9 cellular contexts compared by ENCODE assay signal in the genomic region with DNA sequence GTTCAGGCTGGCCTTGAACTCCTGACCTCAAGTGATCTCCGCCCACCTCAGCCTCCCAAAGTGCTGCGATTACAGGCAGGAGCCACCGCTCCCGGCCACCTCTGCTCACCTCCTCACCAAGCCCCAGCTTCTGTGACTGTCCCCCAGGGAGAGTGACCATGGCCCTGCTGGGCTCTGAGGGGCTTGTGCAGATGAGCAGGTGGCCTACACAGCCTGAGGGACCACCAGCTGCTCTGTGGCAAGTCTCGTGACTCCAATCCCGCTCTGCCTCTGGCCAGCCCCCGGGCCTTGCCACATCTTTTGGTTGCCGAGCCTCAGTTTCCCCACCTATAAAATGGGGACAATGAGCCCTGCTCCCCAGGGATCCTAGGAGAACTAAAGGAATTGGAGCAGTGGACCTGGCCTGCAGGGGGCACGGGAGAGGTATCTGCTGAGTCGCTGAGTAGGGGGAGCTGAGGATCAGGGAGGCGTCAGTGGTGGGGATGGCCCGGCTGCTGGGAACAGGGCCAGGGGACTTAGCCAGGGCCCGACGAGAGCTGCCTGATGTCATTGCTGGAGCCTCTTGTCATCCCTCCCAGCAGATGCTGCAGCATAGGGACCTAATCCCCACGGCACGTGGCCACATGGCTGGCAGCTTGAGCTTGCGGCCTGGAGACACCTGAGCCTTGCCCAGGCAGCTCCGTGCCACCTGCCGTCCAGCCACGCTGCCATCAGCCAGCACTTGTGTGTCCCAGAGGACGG.
DNase-seq lines count a peak whose midpoint lies in the region; ATAC-seq and TF ChIP-seq lines count a peak whose summit lies in the region.
"Had no signal": no experiment of that assay in that cellular context is flagged by ENCODE, and none has a peak within 500 bp of the region (broad histone marks: within the 10 kb centered on the region; RNA-seq: fewer than 3 reads in every experiment).

No MANE protein-coding gene starts in this region.

- TF ChIP-seq CTCF in gastroesophageal sphincter (IDR thresholded peaks at IDR 0.05) = no peak
- TF ChIP-seq CTCF in retinal pigment epithelial cell (conservative IDR thresholded peaks at IDR 0.05; ENCODE audit: low read depth, low read length) = peak; percentile 36
- TF ChIP-seq CTCF in ovary (IDR thresholded peaks at IDR 0.05) = no peak

- H3K4me1 ChIP-seq in gastroesophageal sphincter (peaks cover 0 to 59% (median 10%) of the 10 kb centered on the region in 3 donors), ovary (ENCODE audit: insufficient read depth) (no peaks in the 10 kb centered on the region)

- intact Hi-C loops in ovary (cut with DNase I) = no loop called here

- H3K27ac ChIP-seq in gastroesophageal sphincter = peak overlapping the region in 3 of 4 donors; percentile 76 to 80 (median 77)
- no peak overlapping the region for H3K27ac ChIP-seq in ovary

- H3K9me3 ChIP-seq in gastroesophageal sphincter = no peaks in the 10 kb centered on the region
- no peaks in the 10 kb centered on the region for H3K9me3 ChIP-seq in ovary

- H3K4me3 ChIP-seq in gastroesophageal sphincter (no peak overlapping the region), retinal pigment epithelial cell (ENCODE audit: low read length) (no peak overlapping the region), ovary (no peak overlapping the region)

- no peak for ATAC-seq in gastroesophageal sphincter

- H3K36me3 ChIP-seq in gastroesophageal sphincter (no peaks in the 10 kb centered on the region), ovary (no peaks in the 10 kb centered on the region)

- 20 to 94% methylated on average over 2 to 3 of the region's 21 CpGs for WGBS in gastroesophageal sphincter (ENCODE audit: low coverage in 1 of 2), 2 donors
- 68 to 75% (median 72%) methylated on average over 21 of the region's 21 CpGs for WGBS in ovary, 3 donors

- H3K27me3 ChIP-seq in gastroesophageal sphincter (no peaks in the 10 kb centered on the region), ovary (no peaks in the 10 kb centered on the region)

- TF ChIP-seq EP300 in gastroesophageal sphincter (IDR thresholded peaks at IDR 0.05) (no peak), ovary (IDR thresholded peaks at IDR 0.05) (no peak)

- DNase-seq in DMS53 (lab: John Stamatoyannopoulos, UW) = peak; percentile 86
- DNase-seq in NCI-H524 (lab: John Stamatoyannopoulos, UW) = peak; percentile 90 to 95
- no peak for DNase-seq in retinal pigment epithelial cell (ENCODE audit: low read depth)
- no peak for DNase-seq in ovary
- no peak for DNase-seq in RKO (ENCODE audit: low spot score)
- DNase-seq in foreskin melanocyte = no peak
- no peak for DNase-seq in germinal center (ENCODE audit: low spot score)
- DNase-seq: activated gamma-delta T cell had no signal

- no peak for TF ChIP-seq POLR2A in gastroesophageal sphincter (IDR thresholded peaks at IDR 0.05)
- no peak for TF ChIP-seq POLR2A in ovary (IDR thresholded peaks at IDR 0.05)

Comparison
In these comparisons a context has a peak if more than half of its experiments do, and no peak if none do; other contexts are left out.
1. DNase-seq: peak in DMS53 (single experiment) and NCI-H524 (2 of 2); none in retinal pigment epithelial cell (single experiment), ovary (0 of 5), RKO (single experiment), foreskin melanocyte (single experiment) and germinal center (single experiment).
2. H3K27ac ChIP-seq: peak in gastroesophageal sphincter (3 of 4); none in ovary (0 of 2).